1 cellular context compared by ENCODE assay signal in the genomic region with DNA sequence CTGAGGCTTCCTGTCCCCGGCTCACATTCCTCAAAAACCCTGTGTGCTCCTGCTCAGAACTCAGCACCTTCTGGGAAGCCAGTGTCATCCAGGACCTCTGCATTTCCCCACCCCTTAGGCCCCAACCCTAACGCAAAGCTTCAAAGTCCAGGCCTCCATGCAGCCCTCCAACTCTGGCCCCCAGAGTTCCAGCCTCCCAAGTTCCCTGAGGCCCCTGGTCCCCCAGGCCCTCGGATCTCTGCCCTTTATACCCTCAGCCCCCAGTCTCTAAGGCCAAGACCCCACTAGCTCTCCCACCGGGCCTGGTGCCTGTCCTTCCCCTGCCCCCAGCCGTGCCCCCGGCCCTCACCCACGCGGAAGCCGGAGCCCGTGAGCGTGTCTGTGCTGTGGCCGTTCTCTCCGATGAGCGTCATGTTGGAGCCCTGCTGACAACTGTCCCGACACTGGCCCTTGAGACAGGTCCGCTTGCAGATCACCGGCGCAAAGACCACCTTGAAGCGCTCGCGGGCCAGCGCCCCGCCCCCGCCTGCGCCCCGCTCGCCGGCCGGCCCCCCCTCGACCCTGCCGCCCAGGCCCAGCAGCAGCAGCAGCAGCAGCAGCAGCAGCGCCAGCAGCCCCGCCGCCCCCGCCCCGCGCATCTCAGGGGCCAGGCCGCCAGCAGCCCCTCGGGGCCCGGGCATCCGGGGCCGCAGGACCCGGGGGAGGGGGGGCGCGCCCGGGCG.
A peak's percentile ranks its signal among the peaks of the same experiment; 100 is the strongest.
TF ChIP-seq lines count a peak whose summit lies in the region.

No MANE protein-coding gene starts in this region.

TF ChIP-seq in HepG2, 621 proteins besides CTCF, POLR2A, EP300 and RAD21 (continued from another document and continues in another):
- TF ChIP-seq, protein P1, sequence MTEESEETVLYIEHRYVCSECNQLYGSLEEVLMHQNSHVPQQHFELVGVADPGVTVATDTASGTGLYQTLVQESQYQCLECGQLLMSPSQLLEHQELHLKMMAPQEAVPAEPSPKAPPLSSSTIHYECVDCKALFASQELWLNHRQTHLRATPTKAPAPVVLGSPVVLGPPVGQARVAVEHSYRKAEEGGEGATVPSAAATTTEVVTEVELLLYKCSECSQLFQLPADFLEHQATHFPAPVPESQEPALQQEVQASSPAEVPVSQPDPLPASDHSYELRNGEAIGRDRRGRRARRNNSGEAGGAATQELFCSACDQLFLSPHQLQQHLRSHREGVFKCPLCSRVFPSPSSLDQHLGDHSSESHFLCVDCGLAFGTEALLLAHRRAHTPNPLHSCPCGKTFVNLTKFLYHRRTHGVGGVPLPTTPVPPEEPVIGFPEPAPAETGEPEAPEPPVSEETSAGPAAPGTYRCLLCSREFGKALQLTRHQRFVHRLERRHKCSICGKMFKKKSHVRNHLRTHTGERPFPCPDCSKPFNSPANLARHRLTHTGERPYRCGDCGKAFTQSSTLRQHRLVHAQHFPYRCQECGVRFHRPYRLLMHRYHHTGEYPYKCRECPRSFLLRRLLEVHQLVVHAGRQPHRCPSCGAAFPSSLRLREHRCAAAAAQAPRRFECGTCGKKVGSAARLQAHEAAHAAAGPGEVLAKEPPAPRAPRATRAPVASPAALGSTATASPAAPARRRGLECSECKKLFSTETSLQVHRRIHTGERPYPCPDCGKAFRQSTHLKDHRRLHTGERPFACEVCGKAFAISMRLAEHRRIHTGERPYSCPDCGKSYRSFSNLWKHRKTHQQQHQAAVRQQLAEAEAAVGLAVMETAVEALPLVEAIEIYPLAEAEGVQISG (CRISPR knock-in tag; IDR thresholded peaks at IDR 0.05): peak; percentile 45
- TF ChIP-seq TCF7 (IDR thresholded peaks at IDR 0.05; ENCODE audit: low read depth): no peak
- TF ChIP-seq ZNF562 (CRISPR knock-in tag; IDR thresholded peaks at IDR 0.05; ENCODE audit: borderline replicate concordance): no peak
- no peak for TF ChIP-seq KDM5B (CRISPR knock-in tag; IDR thresholded peaks at IDR 0.05; ENCODE audit: borderline replicate concordance)
- TF ChIP-seq KMT2A (CRISPR knock-in tag; IDR thresholded peaks at IDR 0.05): peak; percentile 43; the same call in 1 of the 2 replicates
- no peak for TF ChIP-seq SMAD1 (CRISPR knock-in tag; IDR thresholded peaks at IDR 0.05; ENCODE audit: borderline replicate concordance, low read depth)
- no peak for TF ChIP-seq HHEX (CRISPR knock-in tag; IDR thresholded peaks at IDR 0.05)
- TF ChIP-seq ARID2 (CRISPR knock-in tag; IDR thresholded peaks at IDR 0.05; ENCODE audit: borderline replicate concordance): no peak
- no peak for TF ChIP-seq ZNF788 (CRISPR knock-in tag; IDR thresholded peaks at IDR 0.05; ENCODE audit: borderline replicate concordance)
- TF ChIP-seq ZNF614 (CRISPR knock-in tag; IDR thresholded peaks at IDR 0.05; ENCODE audit: borderline replicate concordance): no peak
- TF ChIP-seq HNRNPL (IDR thresholded peaks at IDR 0.05; ENCODE audit: low read depth, low read length): peak; percentile 46; the same call in 1 of the 2 replicates
- TF ChIP-seq, protein P2, sequence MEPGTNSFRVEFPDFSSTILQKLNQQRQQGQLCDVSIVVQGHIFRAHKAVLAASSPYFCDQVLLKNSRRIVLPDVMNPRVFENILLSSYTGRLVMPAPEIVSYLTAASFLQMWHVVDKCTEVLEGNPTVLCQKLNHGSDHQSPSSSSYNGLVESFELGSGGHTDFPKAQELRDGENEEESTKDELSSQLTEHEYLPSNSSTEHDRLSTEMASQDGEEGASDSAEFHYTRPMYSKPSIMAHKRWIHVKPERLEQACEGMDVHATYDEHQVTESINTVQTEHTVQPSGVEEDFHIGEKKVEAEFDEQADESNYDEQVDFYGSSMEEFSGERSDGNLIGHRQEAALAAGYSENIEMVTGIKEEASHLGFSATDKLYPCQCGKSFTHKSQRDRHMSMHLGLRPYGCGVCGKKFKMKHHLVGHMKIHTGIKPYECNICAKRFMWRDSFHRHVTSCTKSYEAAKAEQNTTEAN (CRISPR knock-in tag; conservative IDR thresholded peaks at IDR 0.05): no peak
- no peak for TF ChIP-seq SMARCE1 (IDR thresholded peaks at IDR 0.05; ENCODE audit: borderline replicate concordance)
- TF ChIP-seq SIN3A (IDR thresholded peaks at IDR 0.05; ENCODE audit: borderline replicate concordance, low read depth, low read length): no peak
- TF ChIP-seq GTF2F1 (IDR thresholded peaks at IDR 0.05; ENCODE audit: low read length): no peak
- no peak for TF ChIP-seq ZBTB42 (CRISPR knock-in tag; IDR thresholded peaks at IDR 0.05)
- no peak for TF ChIP-seq ZNF335 (CRISPR knock-in tag; IDR thresholded peaks at IDR 0.05)
- no peak for TF ChIP-seq MIER3 (CRISPR knock-in tag; IDR thresholded peaks at IDR 0.05; ENCODE audit: borderline replicate concordance)
- TF ChIP-seq SOX6 (IDR thresholded peaks at IDR 0.05): no peak
- no peak for TF ChIP-seq SOX6 (CRISPR knock-in tag; IDR thresholded peaks at IDR 0.05)
- TF ChIP-seq RARA (CRISPR knock-in tag; IDR thresholded peaks at IDR 0.05): 0 out of 2 replicates have a peak, but pooled peaks have one; percentile 9
- TF ChIP-seq, protein P3, sequence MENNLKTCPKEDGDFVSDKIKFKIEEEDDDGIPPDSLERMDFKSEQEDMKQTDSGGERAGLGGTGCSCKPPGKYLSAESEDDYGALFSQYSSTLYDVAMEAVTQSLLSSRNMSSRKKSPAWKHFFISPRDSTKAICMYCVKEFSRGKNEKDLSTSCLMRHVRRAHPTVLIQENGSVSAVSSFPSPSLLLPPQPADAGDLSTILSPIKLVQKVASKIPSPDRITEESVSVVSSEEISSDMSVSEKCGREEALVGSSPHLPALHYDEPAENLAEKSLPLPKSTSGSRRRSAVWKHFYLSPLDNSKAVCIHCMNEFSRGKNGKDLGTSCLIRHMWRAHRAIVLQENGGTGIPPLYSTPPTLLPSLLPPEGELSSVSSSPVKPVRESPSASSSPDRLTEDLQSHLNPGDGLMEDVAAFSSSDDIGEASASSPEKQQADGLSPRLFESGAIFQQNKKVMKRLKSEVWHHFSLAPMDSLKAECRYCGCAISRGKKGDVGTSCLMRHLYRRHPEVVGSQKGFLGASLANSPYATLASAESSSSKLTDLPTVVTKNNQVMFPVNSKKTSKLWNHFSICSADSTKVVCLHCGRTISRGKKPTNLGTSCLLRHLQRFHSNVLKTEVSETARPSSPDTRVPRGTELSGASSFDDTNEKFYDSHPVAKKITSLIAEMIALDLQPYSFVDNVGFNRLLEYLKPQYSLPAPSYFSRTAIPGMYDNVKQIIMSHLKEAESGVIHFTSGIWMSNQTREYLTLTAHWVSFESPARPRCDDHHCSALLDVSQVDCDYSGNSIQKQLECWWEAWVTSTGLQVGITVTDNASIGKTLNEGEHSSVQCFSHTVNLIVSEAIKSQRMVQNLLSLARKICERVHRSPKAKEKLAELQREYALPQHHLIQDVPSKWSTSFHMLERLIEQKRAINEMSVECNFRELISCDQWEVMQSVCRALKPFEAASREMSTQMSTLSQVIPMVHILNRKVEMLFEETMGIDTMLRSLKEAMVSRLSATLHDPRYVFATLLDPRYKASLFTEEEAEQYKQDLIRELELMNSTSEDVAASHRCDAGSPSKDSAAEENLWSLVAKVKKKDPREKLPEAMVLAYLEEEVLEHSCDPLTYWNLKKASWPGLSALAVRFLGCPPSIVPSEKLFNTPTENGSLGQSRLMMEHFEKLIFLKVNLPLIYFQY (CRISPR knock-in tag; IDR thresholded peaks at IDR 0.05; ENCODE audit: borderline replicate concordance): no peak
- TF ChIP-seq GLMP (CRISPR knock-in tag; IDR thresholded peaks at IDR 0.05; ENCODE audit: borderline replicate concordance): no peak
- no peak for TF ChIP-seq TFAP4 (IDR thresholded peaks at IDR 0.05; ENCODE audit: borderline replicate concordance, low read depth)
- no peak for TF ChIP-seq ZNF136 (CRISPR knock-in tag; IDR thresholded peaks at IDR 0.05; ENCODE audit: low read depth)
- TF ChIP-seq ZNF598 (CRISPR knock-in tag; IDR thresholded peaks at IDR 0.05; ENCODE audit: borderline replicate concordance): no peak; the same call in 1 of the 2 replicates
- no peak for TF ChIP-seq RFX1 (IDR thresholded peaks at IDR 0.05)
- TF ChIP-seq ZNF678 (CRISPR knock-in tag; IDR thresholded peaks at IDR 0.05): no peak; the same call in 1 of the 2 replicates
- TF ChIP-seq FOXM1 (CRISPR knock-in tag; IDR thresholded peaks at IDR 0.05): no peak
- TF ChIP-seq STAG1 (CRISPR knock-in tag; IDR thresholded peaks at IDR 0.05): no peak
- TF ChIP-seq ZNF883 (CRISPR knock-in tag; IDR thresholded peaks at IDR 0.05; ENCODE audit: not compliant biosample characterization): no peak
- TF ChIP-seq, protein P4, sequence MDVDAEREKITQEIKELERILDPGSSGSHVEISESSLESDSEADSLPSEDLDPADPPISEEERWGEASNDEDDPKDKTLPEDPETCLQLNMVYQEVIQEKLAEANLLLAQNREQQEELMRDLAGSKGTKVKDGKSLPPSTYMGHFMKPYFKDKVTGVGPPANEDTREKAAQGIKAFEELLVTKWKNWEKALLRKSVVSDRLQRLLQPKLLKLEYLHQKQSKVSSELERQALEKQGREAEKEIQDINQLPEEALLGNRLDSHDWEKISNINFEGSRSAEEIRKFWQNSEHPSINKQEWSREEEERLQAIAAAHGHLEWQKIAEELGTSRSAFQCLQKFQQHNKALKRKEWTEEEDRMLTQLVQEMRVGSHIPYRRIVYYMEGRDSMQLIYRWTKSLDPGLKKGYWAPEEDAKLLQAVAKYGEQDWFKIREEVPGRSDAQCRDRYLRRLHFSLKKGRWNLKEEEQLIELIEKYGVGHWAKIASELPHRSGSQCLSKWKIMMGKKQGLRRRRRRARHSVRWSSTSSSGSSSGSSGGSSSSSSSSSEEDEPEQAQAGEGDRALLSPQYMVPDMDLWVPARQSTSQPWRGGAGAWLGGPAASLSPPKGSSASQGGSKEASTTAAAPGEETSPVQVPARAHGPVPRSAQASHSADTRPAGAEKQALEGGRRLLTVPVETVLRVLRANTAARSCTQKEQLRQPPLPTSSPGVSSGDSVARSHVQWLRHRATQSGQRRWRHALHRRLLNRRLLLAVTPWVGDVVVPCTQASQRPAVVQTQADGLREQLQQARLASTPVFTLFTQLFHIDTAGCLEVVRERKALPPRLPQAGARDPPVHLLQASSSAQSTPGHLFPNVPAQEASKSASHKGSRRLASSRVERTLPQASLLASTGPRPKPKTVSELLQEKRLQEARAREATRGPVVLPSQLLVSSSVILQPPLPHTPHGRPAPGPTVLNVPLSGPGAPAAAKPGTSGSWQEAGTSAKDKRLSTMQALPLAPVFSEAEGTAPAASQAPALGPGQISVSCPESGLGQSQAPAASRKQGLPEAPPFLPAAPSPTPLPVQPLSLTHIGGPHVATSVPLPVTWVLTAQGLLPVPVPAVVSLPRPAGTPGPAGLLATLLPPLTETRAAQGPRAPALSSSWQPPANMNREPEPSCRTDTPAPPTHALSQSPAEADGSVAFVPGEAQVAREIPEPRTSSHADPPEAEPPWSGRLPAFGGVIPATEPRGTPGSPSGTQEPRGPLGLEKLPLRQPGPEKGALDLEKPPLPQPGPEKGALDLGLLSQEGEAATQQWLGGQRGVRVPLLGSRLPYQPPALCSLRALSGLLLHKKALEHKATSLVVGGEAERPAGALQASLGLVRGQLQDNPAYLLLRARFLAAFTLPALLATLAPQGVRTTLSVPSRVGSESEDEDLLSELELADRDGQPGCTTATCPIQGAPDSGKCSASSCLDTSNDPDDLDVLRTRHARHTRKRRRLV (CRISPR knock-in tag; IDR thresholded peaks at IDR 0.05): no peak
- TF ChIP-seq HNRNPUL1 (IDR thresholded peaks at IDR 0.05; ENCODE audit: low read depth, low read length): no peak
- no peak for TF ChIP-seq FOXP1 (IDR thresholded peaks at IDR 0.05)
- no peak for TF ChIP-seq FOXP1 (CRISPR knock-in tag; IDR thresholded peaks at IDR 0.05)
- TF ChIP-seq NFYB (CRISPR knock-in tag; IDR thresholded peaks at IDR 0.05): no peak
- TF ChIP-seq, protein P5, sequence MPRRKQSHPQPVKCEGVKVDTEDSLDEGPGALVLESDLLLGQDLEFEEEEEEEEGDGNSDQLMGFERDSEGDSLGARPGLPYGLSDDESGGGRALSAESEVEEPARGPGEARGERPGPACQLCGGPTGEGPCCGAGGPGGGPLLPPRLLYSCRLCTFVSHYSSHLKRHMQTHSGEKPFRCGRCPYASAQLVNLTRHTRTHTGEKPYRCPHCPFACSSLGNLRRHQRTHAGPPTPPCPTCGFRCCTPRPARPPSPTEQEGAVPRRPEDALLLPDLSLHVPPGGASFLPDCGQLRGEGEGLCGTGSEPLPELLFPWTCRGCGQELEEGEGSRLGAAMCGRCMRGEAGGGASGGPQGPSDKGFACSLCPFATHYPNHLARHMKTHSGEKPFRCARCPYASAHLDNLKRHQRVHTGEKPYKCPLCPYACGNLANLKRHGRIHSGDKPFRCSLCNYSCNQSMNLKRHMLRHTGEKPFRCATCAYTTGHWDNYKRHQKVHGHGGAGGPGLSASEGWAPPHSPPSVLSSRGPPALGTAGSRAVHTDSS (CRISPR knock-in tag; conservative IDR thresholded peaks at IDR 0.05): no peak
- no peak for TF ChIP-seq GTF3A (CRISPR knock-in tag; conservative IDR thresholded peaks at IDR 0.05)
- TF ChIP-seq, protein P6, sequence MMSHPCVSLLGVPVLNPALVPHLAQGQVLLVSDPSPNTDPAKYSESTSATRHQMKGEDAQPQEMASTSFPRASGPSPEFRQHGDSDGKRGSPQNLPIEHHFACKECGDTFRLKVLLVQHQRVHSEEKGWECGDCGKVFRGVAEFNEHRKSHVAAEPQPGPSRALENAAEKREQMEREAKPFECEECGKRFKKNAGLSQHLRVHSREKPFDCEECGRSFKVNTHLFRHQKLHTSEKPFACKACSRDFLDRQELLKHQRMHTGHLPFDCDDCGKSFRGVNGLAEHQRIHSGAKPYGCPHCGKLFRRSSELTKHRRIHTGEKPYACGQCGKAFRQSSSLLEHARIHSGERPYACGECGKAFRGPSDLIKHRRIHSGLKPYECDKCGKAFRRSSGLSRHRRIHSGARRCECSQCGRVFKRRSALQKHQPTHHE (CRISPR knock-in tag; IDR thresholded peaks at IDR 0.05; ENCODE audit: borderline replicate concordance): no peak
- TF ChIP-seq KDM1A (CRISPR knock-in tag; IDR thresholded peaks at IDR 0.05): no peak
- no peak for TF ChIP-seq ZNF44 (CRISPR knock-in tag; IDR thresholded peaks at IDR 0.05)
